In the genomic region with DNA sequence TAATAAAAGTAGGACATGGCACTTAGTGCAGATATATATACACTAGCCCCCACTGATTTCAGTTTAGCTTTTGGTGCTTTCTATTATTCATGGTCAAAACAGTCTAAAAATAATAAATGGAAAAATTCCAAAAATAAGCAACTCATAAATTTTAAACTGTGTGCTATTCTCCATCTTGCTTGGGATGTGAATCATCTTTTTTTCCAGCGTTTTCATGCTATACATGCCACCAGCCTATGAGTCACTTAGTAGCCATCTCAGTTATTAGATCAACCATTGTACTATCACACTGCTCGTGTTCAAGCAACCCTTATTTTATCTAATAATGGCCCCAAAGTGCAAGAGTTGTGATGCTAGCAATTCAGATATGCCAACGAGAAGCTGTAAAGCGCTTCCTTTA, we compare ENCODE assay signal across 14 cellular contexts.
DNase-seq lines count a peak whose midpoint lies in the region; ATAC-seq and TF ChIP-seq lines count a peak whose summit lies in the region.
"Had no signal": no experiment of that assay in that cellular context is flagged by ENCODE, and none has a peak within 500 bp of the region (broad histone marks: within the 10 kb centered on the region; RNA-seq: fewer than 3 reads in every experiment).

No MANE protein-coding gene starts in this region.

- H3K36me3 ChIP-seq in Panc1 (ENCODE audit: control insufficient read depth, insufficient read depth, low read length) (no peaks in the 10 kb centered on the region), osteoblast (ENCODE audit: insufficient read depth, low read length) (no peaks in the 10 kb centered on the region)
- H3K36me3 ChIP-seq: prostate gland had no signal

- in situ Hi-C loops in Panc1 (cut with HindIII; ENCODE audit: low pct_unique_long_range_greater_than_20kb, low sequenced_read_pairs): no loop called here

- H2AFZ ChIP-seq in osteoblast (ENCODE audit: low read length): peak overlapping the region; percentile 58

- no TSS peak for BruUV-seq in Panc1 (replicated peaks; lab: Mats Ljungman, UMichigan)

- CTCF ChIA-PET in Panc1 (lab: Charles Lee): interaction anchor here (0.6 kb wide), 1 partner anchor 80 kb away, joined by 5 read pairs; no protein-coding TSS in a partner anchor

- no peaks in the 10 kb centered on the region for H4K20me1 ChIP-seq in osteoblast (ENCODE audit: insufficient read depth, low read length)

- H3K4me3 ChIP-seq in Panc1 (ENCODE audit: low read depth in 2 of 2, low read length in 2 of 2) (no peak overlapping the region), osteoblast (ENCODE audit: insufficient read depth, low read length) (no peak overlapping the region)
- H3K4me3 ChIP-seq: GM12878, prostate gland had no signal

- ATAC-seq in Panc1 (no peak; the same call in 1 of the 2 replicates), HG03354 (IDR thresholded peaks at IDR 0.05; ENCODE audit: poor library complexity, severe bottlenecking, unreplicated experiment) (no peak), esophagus mucosa (no peak), HG03442 (IDR thresholded peaks at IDR 0.05; ENCODE audit: unreplicated experiment) (no peak)
- ATAC-seq: GM12878 had no signal

- H3K4me2 ChIP-seq in osteoblast (ENCODE audit: insufficient read depth, low read length): peak overlapping the region; percentile 46

- TF ChIP-seq CTCF in Panc1 (IDR thresholded peaks at IDR 0.05) (no peak), osteoblast (IDR thresholded peaks at IDR 0.05; ENCODE audit: extremely low read depth, low read depth, low read length) (no peak)

- no peaks in the 10 kb centered on the region for H3K79me2 ChIP-seq in osteoblast (ENCODE audit: insufficient read depth, low read length)

- H3K27ac ChIP-seq in Panc1 (ENCODE audit: low read length) (0 out of 2 replicates have a peak overlapping the region, but pooled peaks have one; percentile 58), osteoblast (ENCODE audit: low read depth, low read length) (peak overlapping the region; percentile 50)
- H3K27ac ChIP-seq: prostate gland had no signal

- no peaks in the 10 kb centered on the region for H3K27me3 ChIP-seq in Panc1 (ENCODE audit: control insufficient read depth, insufficient read depth, low read length)
- no peaks in the 10 kb centered on the region for H3K27me3 ChIP-seq in osteoblast (ENCODE audit: insufficient read depth, low read length)

- DNase-seq in EL: peak; percentile 91
- DNase-seq in Panc1 (ENCODE audit: low read depth, low spot score): no peak
- DNase-seq in dermis microvascular lymphatic vessel endothelial cell (ENCODE audit: low read depth in 2 of 2): peak; percentile 74 to 86
- DNase-seq in osteoblast (ENCODE audit: insufficient read length, low spot score, missing footprints): no peak
- DNase-seq in NK-92 (lab: John Stamatoyannopoulos, UW; ENCODE audit: unreplicated experiment): no peak
- DNase-seq: COR-L47; KBM-7; midbrain; stimulated activated CD4-positive, alpha-beta T cell treated with anti-CD3 and anti-CD28 coated beads, Interleukin-4, amount 100 ng/mL, for 4 hours had no signal

- POLR2A ChIA-PET in Panc1 (lab: Charles Lee): interaction anchor here (0.6 kb wide), 1 partner anchor 108 kb away, joined by 7 read pairs; no protein-coding TSS in a partner anchor

- H3K9me3 ChIP-seq in Panc1 (ENCODE audit: control insufficient read depth, insufficient read depth, low read depth, low read length) (0 out of 2 replicates have a peak, but pooled peaks cover 6% of the 10 kb centered on the region), osteoblast (ENCODE audit: low read depth, low read length) (no peaks in the 10 kb centered on the region)
- H3K9me3 ChIP-seq: prostate gland had no signal

- intact Hi-C loops in Panc1 (cut with micrococcal nuclease; ENCODE audit: unreplicated experiment): no loop called here

- H3K4me1 ChIP-seq in Panc1 (ENCODE audit: control insufficient read depth, insufficient read depth, low read length): peaks cover 6% of the 10 kb centered on the region; the same call in 1 of the 2 replicates
- H3K4me1 ChIP-seq in osteoblast (ENCODE audit: insufficient read depth, low read length): peaks cover 22% of the 10 kb centered on the region
- H3K4me1 ChIP-seq: prostate gland had no signal

Comparison
In these comparisons a context has a peak if more than half of its experiments do, and no peak if none do; other contexts are left out.
1. DNase-seq: peak in EL (single experiment) and dermis microvascular lymphatic vessel endothelial cell (2 of 2); none in Panc1 (single experiment), osteoblast (single experiment) and NK-92 (single experiment).